ENCODE assay signal across 1 cellular context in genomic region chr22:50756406-50756805, GRCh38.
TF ChIP-seq lines count a peak whose summit lies in the region.

No MANE protein-coding gene starts in this region.

TF ChIP-seq in HepG2, 621 proteins besides CTCF, POLR2A, EP300 and RAD21:
- 0 out of 2 replicates have a peak, but pooled peaks have one; percentile 3 for TF ChIP-seq PHF21A (CRISPR knock-in tag; IDR thresholded peaks at IDR 0.05)
- TF ChIP-seq, protein P1, sequence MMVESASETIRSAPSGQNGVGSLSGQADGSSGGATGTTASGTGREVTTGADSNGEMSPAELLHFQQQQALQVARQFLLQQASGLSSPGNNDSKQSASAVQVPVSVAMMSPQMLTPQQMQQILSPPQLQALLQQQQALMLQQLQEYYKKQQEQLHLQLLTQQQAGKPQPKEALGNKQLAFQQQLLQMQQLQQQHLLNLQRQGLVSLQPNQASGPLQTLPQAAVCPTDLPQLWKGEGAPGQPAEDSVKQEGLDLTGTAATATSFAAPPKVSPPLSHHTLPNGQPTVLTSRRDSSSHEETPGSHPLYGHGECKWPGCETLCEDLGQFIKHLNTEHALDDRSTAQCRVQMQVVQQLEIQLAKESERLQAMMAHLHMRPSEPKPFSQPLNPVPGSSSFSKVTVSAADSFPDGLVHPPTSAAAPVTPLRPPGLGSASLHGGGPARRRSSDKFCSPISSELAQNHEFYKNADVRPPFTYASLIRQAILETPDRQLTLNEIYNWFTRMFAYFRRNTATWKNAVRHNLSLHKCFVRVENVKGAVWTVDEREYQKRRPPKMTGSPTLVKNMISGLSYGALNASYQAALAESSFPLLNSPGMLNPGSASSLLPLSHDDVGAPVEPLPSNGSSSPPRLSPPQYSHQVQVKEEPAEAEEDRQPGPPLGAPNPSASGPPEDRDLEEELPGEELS (CRISPR knock-in tag; IDR thresholded peaks at IDR 0.05) = 0 out of 2 replicates have a peak, but pooled peaks have one; percentile 2
TF ChIP-seq in HepG2: peak in this region for 2; not testable (repeated sequence) for 619.
